ENCODE assay signal across 15 cellular contexts in the genomic region with DNA sequence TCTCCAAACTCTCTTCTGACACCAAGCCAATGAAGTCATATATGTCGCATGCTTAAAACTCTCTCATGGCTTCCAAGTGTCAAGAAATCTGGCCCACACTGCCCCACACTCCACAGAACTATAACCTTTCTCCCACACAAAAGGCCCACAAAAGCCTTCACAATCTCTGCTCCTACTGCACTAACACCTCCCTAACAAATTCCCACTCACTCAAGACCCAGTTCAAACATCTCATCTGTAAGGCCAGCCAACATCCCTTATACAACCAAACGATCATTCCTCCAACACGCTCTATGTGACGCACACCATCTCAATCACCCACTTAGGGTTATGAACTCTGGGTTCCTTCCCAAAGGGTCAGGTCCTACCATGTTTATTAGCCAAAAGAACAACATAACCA. TPM values are rescaled to one million over a fixed set of nuclear protein-coding genes. Genes with fewer than 3 reads are reported as not detected.
DNase-seq lines count a peak whose midpoint lies in the region; ATAC-seq and TF ChIP-seq lines count a peak whose summit lies in the region.
"Had no signal": no experiment of that assay in that cellular context is flagged by ENCODE, and none has a peak within 500 bp of the region (broad histone marks: within the 10 kb centered on the region; RNA-seq: fewer than 3 reads in every experiment).

No MANE protein-coding gene starts in this region.

- H3K27me3 ChIP-seq in brain microvascular endothelial cell (replicated peaks) (no peaks in the 10 kb centered on the region), left lung (no peaks in the 10 kb centered on the region), spleen (replicated peaks in 1 of 7) (no peaks in the 10 kb centered on the region), WERI-Rb-1 (ENCODE audit: insufficient read depth, low read depth, severe bottlenecking) (no peaks in the 10 kb centered on the region)

- no peak for TF ChIP-seq CTCF in GM12865 (IDR thresholded peaks at IDR 0.05; ENCODE audit: insufficient read depth, low read depth, low read length, missing control alignments)
- no peak for TF ChIP-seq CTCF in brain microvascular endothelial cell (IDR thresholded peaks at IDR 0.05; ENCODE audit: low read depth, low read length, missing control alignments)
- TF ChIP-seq CTCF in left lung (IDR thresholded peaks at IDR 0.05): no peak
- TF ChIP-seq CTCF in spleen (IDR thresholded peaks at IDR 0.05 in 8 of 11, conservative IDR thresholded peaks at IDR 0.05 in 3 of 11): no peak
- no peak for TF ChIP-seq CTCF in WERI-Rb-1 (IDR thresholded peaks at IDR 0.05; ENCODE audit: low read depth, low read length)

- ATAC-seq in left lung (no peak), GM19023 (IDR thresholded peaks at IDR 0.05; ENCODE audit: unreplicated experiment) (no peak)
- ATAC-seq: HCT116 had no signal

- in situ Hi-C loops in brain microvascular endothelial cell (cut with HindIII; ENCODE audit: low pct_ligation_motif_present, low sequenced_read_pairs): no loop called here

- no peak for TF ChIP-seq POLR2A in spleen (IDR thresholded peaks at IDR 0.05)

- H3K9me3 ChIP-seq in left lung (no peaks in the 10 kb centered on the region), spleen (no peaks in the 10 kb centered on the region), WERI-Rb-1 (ENCODE audit: severe bottlenecking) (no peaks in the 10 kb centered on the region)

- intact Hi-C loops in left lung (cut with DNase I) (no loop called here), spleen (cut with DNase I; ENCODE audit: low total_unique reads) (no loop called here)

- H3K27ac ChIP-seq in brain microvascular endothelial cell (peak overlapping the region; percentile 90), left lung (peak overlapping the region; percentile 81 to 85), spleen (peak overlapping the region; percentile 69 to 97 (median 89)), WERI-Rb-1 (no peak overlapping the region)

- peak overlapping the region; percentile 61; the same call in 1 of the 2 replicates for H3K4me3 ChIP-seq in GM12865 (ENCODE audit: low read depth, low read length)
- H3K4me3 ChIP-seq in brain microvascular endothelial cell (ENCODE audit: low read depth, low read length): no peak overlapping the region
- no peak overlapping the region for H3K4me3 ChIP-seq in left lung
- H3K4me3 ChIP-seq in spleen: peak overlapping the region in 1 of 8 donors; percentile 33
- H3K4me3 ChIP-seq in WERI-Rb-1 (ENCODE audit: low read depth, low read length): no peak overlapping the region

- no peaks in the 10 kb centered on the region for H3K36me3 ChIP-seq in brain microvascular endothelial cell (replicated peaks)
- no peaks in the 10 kb centered on the region for H3K36me3 ChIP-seq in left lung
- no peaks in the 10 kb centered on the region for H3K36me3 ChIP-seq in spleen
- no peaks in the 10 kb centered on the region; the same call in 1 of the 2 replicates for H3K36me3 ChIP-seq in WERI-Rb-1

- no peak for DNase-seq in GM12865 (ENCODE audit: low read depth)
- DNase-seq in brain microvascular endothelial cell: no peak
- no peak for DNase-seq in left lung
- no peak for DNase-seq in spleen
- no peak for DNase-seq in activated CD4-positive, alpha-beta T cell treated with anti-CD3 and anti-CD28 coated beads for 4 hours
- DNase-seq in NCI-H82 (lab: John Stamatoyannopoulos, UW): no peak
- DNase-seq in WERI-Rb-1: no peak
- DNase-seq: activated naive CD4-positive, alpha-beta T cell treated with anti-CD3 and anti-CD28 coated beads, Interleukin-2, amount 50 U/mL, for 16 hours; C1 segment of cervical spinal cord; NCI-H1417; nucleus accumbens had no signal

- 70 to 85% (median 81%) methylated on average over 4 of the region's 4 CpGs for WGBS in spleen, 5 donors

- H3K4me1 ChIP-seq in left lung: peaks cover 61 to 97% of the 10 kb centered on the region in 2 donors
- H3K4me1 ChIP-seq in spleen: peaks cover 78 to 100% (median 99%) of the 10 kb centered on the region in 6 donors

RNA-seq across cellular contexts. Expression of a gene that starts 13.5 kb away (rescaled TPM):
- total RNA-seq in left lung: 10 to 100 TPM; 56.2 to 64.9 TPM
- total RNA-seq in spleen: 100 to 1,000 TPM in 5 of 7 donors, 10 to 100 TPM in 2; 88.7 to 131 (median 106) TPM
- 10 to 100 TPM in 2 of 3 donors, 1 to 10 TPM in 1; 9.4 to 19.4 (median 10.0) TPM for polyA plus RNA-seq in spleen

RNA-seq across cellular contexts. Expression of a gene that starts 28.4 kb away (rescaled TPM):
- total RNA-seq in left lung (not detected), spleen (not detected)
- polyA plus RNA-seq in spleen: not detected
- total RNA-seq: chondrocyte, NCI-H460 had no signal
